Comparison of ENCODE assay signal across 8 cellular contexts in genomic region chr15:60787737-60788513, GRCh38.
A peak's percentile ranks its signal among the peaks of the same experiment; 100 is the strongest.
DNase-seq lines count a peak whose midpoint lies in the region; ATAC-seq and TF ChIP-seq lines count a peak whose summit lies in the region.

No MANE protein-coding gene starts in this region.

- DNase-seq in EL (peak; percentile 9), PC-3 (peak; percentile 2), brain microvascular endothelial cell (peak; percentile 33), trophoblast cell (no peak), GM19240 (ENCODE audit: insufficient read length, low spot score) (no peak)

- whole genome bisulfite sequencing in trophoblast cell (ENCODE audit: extremely low coverage, insufficient coverage, insufficient read length), result no CpG with 5 or more reads among the region's 8 CpGs

- TF ChIP-seq CTCF in PC-3 (conservative IDR thresholded peaks at IDR 0.05; ENCODE audit: low read depth, low read length) (peak; percentile 40; the same call in 1 of the 2 replicates), brain microvascular endothelial cell (IDR thresholded peaks at IDR 0.05; ENCODE audit: low read depth, low read length, missing control alignments) (peak; percentile 70), parathyroid adenoma (IDR thresholded peaks at IDR 0.05) (no peak)

- H3K79me1 ChIP-seq in trophoblast cell (ENCODE audit: low read length), result no peaks in the 10 kb centered on the region

- no peak overlapping the region for H4K8ac ChIP-seq in trophoblast cell (ENCODE audit: low read depth, low read length)

- H3K9ac ChIP-seq in PC-3 (ENCODE audit: low read length) (no peak overlapping the region), parathyroid adenoma (no peak overlapping the region), trophoblast cell (ENCODE audit: low read length) (no peak overlapping the region)

- H3K18ac ChIP-seq in trophoblast cell (ENCODE audit: low read length), result no peak overlapping the region

- no peak overlapping the region for H2AK5ac ChIP-seq in trophoblast cell (ENCODE audit: low read length)

- no peak overlapping the region for H4K91ac ChIP-seq in trophoblast cell (ENCODE audit: low read depth, low read length)

- H3K36me3 ChIP-seq in PC-3 (ENCODE audit: low read depth, low read length) (no peaks in the 10 kb centered on the region), brain microvascular endothelial cell (replicated peaks) (no peaks in the 10 kb centered on the region), parathyroid adenoma (ENCODE audit: control insufficient read depth, insufficient read depth, low read length) (no peaks in the 10 kb centered on the region), trophoblast cell (ENCODE audit: control insufficient read depth in 1 of 2, insufficient read depth in 2 of 2, low read length in 2 of 2) (no peaks in the 10 kb centered on the region)

- H3K27ac ChIP-seq in PC-3 (ENCODE audit: low read length), result no peak overlapping the region
- H3K27ac ChIP-seq in brain microvascular endothelial cell, result no peak overlapping the region
- H3K27ac ChIP-seq in parathyroid adenoma, result no peak overlapping the region
- H3K27ac ChIP-seq in trophoblast cell (ENCODE audit: low read depth, low read length), result no peak overlapping the region

- in situ Hi-C loops in brain microvascular endothelial cell (cut with HindIII; ENCODE audit: low pct_ligation_motif_present, low sequenced_read_pairs), result no loop called here

- no peak overlapping the region for H3K4ac ChIP-seq in trophoblast cell (ENCODE audit: low read depth, low read length)

- H3K9me3 ChIP-seq in PC-3 (ENCODE audit: low read length) (no peaks in the 10 kb centered on the region), parathyroid adenoma (ENCODE audit: control insufficient read depth, low read length) (no peaks in the 10 kb centered on the region), trophoblast cell (ENCODE audit: insufficient read depth, low read depth, low read length) (peaks cover 3% of the 10 kb centered on the region)

- H3K27me3 ChIP-seq in PC-3 (ENCODE audit: low read length), result peaks cover 38% of the 10 kb centered on the region
- no peaks in the 10 kb centered on the region for H3K27me3 ChIP-seq in brain microvascular endothelial cell (replicated peaks)
- H3K27me3 ChIP-seq in parathyroid adenoma (ENCODE audit: control insufficient read depth, insufficient read depth, low read length), result no peaks in the 10 kb centered on the region
- H3K27me3 ChIP-seq in trophoblast cell (ENCODE audit: insufficient read depth, low read length), result no peaks in the 10 kb centered on the region

- H2BK5ac ChIP-seq in trophoblast cell (ENCODE audit: low read depth, low read length, poor library complexity), result no peak overlapping the region

- H2AFZ ChIP-seq in PC-3 (ENCODE audit: low read length), result no peak overlapping the region
- H2AFZ ChIP-seq in parathyroid adenoma, result no peak overlapping the region
- no peak overlapping the region for H2AFZ ChIP-seq in trophoblast cell (ENCODE audit: insufficient read depth, low read length, poor library complexity)

- H3K9me2 ChIP-seq in PC-3 (replicated peaks; ENCODE audit: low read length), result no peaks in the 10 kb centered on the region

- no peaks in the 10 kb centered on the region for H3F3A ChIP-seq in PC-3 (ENCODE audit: low read length, unreplicated experiment)

- H2BK12ac ChIP-seq in trophoblast cell (ENCODE audit: low read length), result no peak overlapping the region

- H4K12ac ChIP-seq in trophoblast cell (ENCODE audit: low read depth, low read length), result no peak overlapping the region

- no peak overlapping the region for H3K4me2 ChIP-seq in PC-3 (ENCODE audit: low read length)
- H3K4me2 ChIP-seq in parathyroid adenoma (ENCODE audit: low read length), result peak overlapping the region; percentile 22
- no peak overlapping the region for H3K4me2 ChIP-seq in trophoblast cell (ENCODE audit: low read length)

- no TSS peak for BruUV-seq in PC-3 (replicated peaks; lab: Mats Ljungman, UMichigan)

- H2BK120ac ChIP-seq in trophoblast cell (ENCODE audit: insufficient read depth, low read length, poor library complexity), result no peak overlapping the region

- no peak overlapping the region for H3K14ac ChIP-seq in trophoblast cell (ENCODE audit: low read length)

- H3K79me2 ChIP-seq in PC-3 (ENCODE audit: low read length), result no peaks in the 10 kb centered on the region
- H3K79me2 ChIP-seq in parathyroid adenoma, result no peaks in the 10 kb centered on the region
- no peaks in the 10 kb centered on the region for H3K79me2 ChIP-seq in trophoblast cell (ENCODE audit: control insufficient read depth, insufficient read depth, low read length, poor library complexity)

- intact Hi-C loops in PC-3 (cut with micrococcal nuclease), result no loop called here

- H3K4me3 ChIP-seq in PC-3 (ENCODE audit: low read length) (no peak overlapping the region), brain microvascular endothelial cell (ENCODE audit: low read depth, low read length) (no peak overlapping the region), parathyroid adenoma (ENCODE audit: low read depth, low read length) (no peak overlapping the region), trophoblast cell (ENCODE audit: low read depth, low read length) (no peak overlapping the region)

- H3K4me1 ChIP-seq in PC-3 (ENCODE audit: insufficient read depth, low read length) (no peaks in the 10 kb centered on the region), parathyroid adenoma (no peaks in the 10 kb centered on the region), trophoblast cell (ENCODE audit: control insufficient read depth in 1 of 2, insufficient read depth in 2 of 2, low read length in 2 of 2) (no peaks in the 10 kb centered on the region)

- POLR2A ChIA-PET in PC-3 (lab: Charles Lee; ENCODE audit: unreplicated experiment), result no interaction called here

- no peaks in the 10 kb centered on the region for H4K20me1 ChIP-seq in PC-3 (ENCODE audit: low read length)

- ATAC-seq in PC-3 (no peak), HG02884 (IDR thresholded peaks at IDR 0.05; ENCODE audit: unreplicated experiment) (no peak), GM19467 (IDR thresholded peaks at IDR 0.05; ENCODE audit: unreplicated experiment) (no peak)

- no peak overlapping the region for H3K23ac ChIP-seq in trophoblast cell (ENCODE audit: low read length)

- CTCF ChIA-PET in PC-3 (lab: Charles Lee), result no interaction called here

Comparison
In these comparisons a context has a peak if more than half of its experiments do, and no peak if none do; other contexts are left out.
1. DNase-seq: peak in EL (single experiment), PC-3 (single experiment) and brain microvascular endothelial cell (single experiment); none in trophoblast cell (0 of 2) and GM19240 (single experiment).